ENCODE assay signal across 17 cellular contexts in genomic region chr17:81302861-81303326, GRCh38. TPM values are rescaled to one million over a fixed set of nuclear protein-coding genes. Genes with fewer than 3 reads are reported as not detected.
A peak's percentile ranks its signal among the peaks of the same experiment; 100 is the strongest.
DNase-seq lines count a peak whose midpoint lies in the region; ATAC-seq and TF ChIP-seq lines count a peak whose summit lies in the region.
"Had no signal": no experiment of that assay in that cellular context is flagged by ENCODE, and none has a peak within 500 bp of the region (broad histone marks: within the 10 kb centered on the region; RNA-seq: fewer than 3 reads in every experiment).

No MANE protein-coding gene starts in this region.

- H3K4me1 ChIP-seq in GM23248 (ENCODE audit: insufficient read depth), result no peaks in the 10 kb centered on the region
- H3K4me1 ChIP-seq in hepatocyte (ENCODE audit: insufficient read depth), result no peaks in the 10 kb centered on the region
- H3K4me1 ChIP-seq: prostate gland had no signal

- H3K4me3 ChIP-seq in BJ (ENCODE audit: low read depth, low read length) (no peak overlapping the region), GM23248 (no peak overlapping the region), hepatocyte (no peak overlapping the region)
- H3K4me3 ChIP-seq: prostate gland had no signal

- WGBS in GM23248 (ENCODE audit: low coverage in 1 of 2, low lambda C conversion rate in 2 of 2, missing lambda C conversion rate in 2 of 2), 2 experiments, result 48 to 55% methylated on average over 14 to 15 of the region's 15 CpGs
- 65% methylated on average over 15 of the region's 15 CpGs for WGBS in hepatocyte (ENCODE audit: low lambda C conversion rate, missing lambda C conversion rate)

- DNase-seq in BJ (ENCODE audit: low read depth) (no peak), GM23248 (peak; percentile 44), SK-N-DZ (ENCODE audit: low spot score) (peak; percentile 64), hepatocyte (ENCODE audit: low spot score) (no peak), GM20000 (ENCODE audit: low spot score) (no peak)
- no peak for DNase-seq in stimulated activated CD8-positive, alpha-beta memory T cell treated with anti-CD3 and anti-CD28 coated beads, Interleukin-4, amount 100 ng/mL, for 48 hours
- DNase-seq: activated naive CD8-positive, alpha-beta T cell treated with anti-CD3 and anti-CD28 coated beads, Interleukin-2, amount 50 U/mL, for 24 hours; activated T-cell treated with anti-CD3 and anti-CD28 coated beads, Interleukin-2, amount 50 U/mL, for 48 hours; AML-193; central memory CD4-positive, alpha-beta T cell; effector memory CD8-positive, alpha-beta T cell; MM.1S; naive thymus-derived CD4-positive, alpha-beta T cell; NCI-H2081 treated with DMSO at 0.1 percent for 48 hours had no signal

- no peaks in the 10 kb centered on the region for H3K79me2 ChIP-seq in GM23248 (ENCODE audit: insufficient read depth)
- no peaks in the 10 kb centered on the region for H3K79me2 ChIP-seq in hepatocyte

- H3K9ac ChIP-seq in GM23248, result no peak overlapping the region

- H3K36me3 ChIP-seq in BJ (ENCODE audit: control insufficient read depth, insufficient read depth, low read length), result no peaks in the 10 kb centered on the region
- H3K36me3 ChIP-seq in GM23248 (ENCODE audit: low read depth), result no peaks in the 10 kb centered on the region
- H3K36me3 ChIP-seq in hepatocyte (replicated peaks; ENCODE audit: insufficient read depth, low read depth), result no peaks in the 10 kb centered on the region
- H3K36me3 ChIP-seq: prostate gland had no signal

- H3K4me2 ChIP-seq in GM23248 (ENCODE audit: unreplicated experiment), result no peak overlapping the region
- no peak overlapping the region for H3K4me2 ChIP-seq in hepatocyte

- H3F3A ChIP-seq in GM23248 (ENCODE audit: insufficient read depth), result no peaks in the 10 kb centered on the region

- CTCF ChIA-PET in BJ (lab: Yijun Ruan, JAX), result interaction anchor here (0.7 to 1.1 kb wide), 3 partner anchors 11 to 96 kb away, joined by 3 read pairs; no protein-coding TSS in a partner anchor

- ATAC-seq in HG02798 (IDR thresholded peaks at IDR 0.05; ENCODE audit: poor library complexity, unreplicated experiment), result no peak
- no peak for ATAC-seq in HG02870 (IDR thresholded peaks at IDR 0.05; ENCODE audit: unreplicated experiment)
- ATAC-seq: activated naive CD8-positive, alpha-beta T cell treated with anti-CD3 and anti-CD28 coated beads, Interleukin-2, amount 50 U/mL, for 24 hours; effector memory CD8-positive, alpha-beta T cell; naive thymus-derived CD4-positive, alpha-beta T cell had no signal

- in situ Hi-C loops in GM23248 (cut with MboI), result no loop called here

- H2AFZ ChIP-seq in GM23248 (no peak overlapping the region), hepatocyte (no peak overlapping the region)

- H3K9me2 ChIP-seq in GM23248 (ENCODE audit: insufficient read depth) (no peaks in the 10 kb centered on the region), hepatocyte (replicated peaks; ENCODE audit: insufficient read depth) (no peaks in the 10 kb centered on the region)

- H4K20me1 ChIP-seq in GM23248 (ENCODE audit: insufficient read depth) (no peaks in the 10 kb centered on the region), hepatocyte (ENCODE audit: insufficient read depth, poor library complexity, severe bottlenecking) (no peaks in the 10 kb centered on the region)

- TF ChIP-seq CTCF in BJ (IDR thresholded peaks at IDR 0.05; ENCODE audit: insufficient read depth, low read depth, low read length) (peak; percentile 15; the same call in 1 of the 2 replicates), hepatocyte (IDR thresholded peaks at IDR 0.05; ENCODE audit: poor library complexity) (peak; percentile 13), GM20000 (IDR thresholded peaks at IDR 0.05; ENCODE audit: extremely low read depth, missing control alignments) (no peak)

- no peaks in the 10 kb centered on the region for H3K27me3 ChIP-seq in BJ (ENCODE audit: control insufficient read depth, insufficient read depth, low read length)
- H3K27me3 ChIP-seq in GM23248 (replicated peaks; ENCODE audit: insufficient read depth), result no peaks in the 10 kb centered on the region
- no peaks in the 10 kb centered on the region for H3K27me3 ChIP-seq in hepatocyte

- H3K9me3 ChIP-seq in GM23248 (ENCODE audit: low read depth) (no peaks in the 10 kb centered on the region), hepatocyte (ENCODE audit: low read depth) (no peaks in the 10 kb centered on the region)
- H3K9me3 ChIP-seq: prostate gland had no signal

- POLR2A ChIA-PET in BJ (lab: Charles Lee), result no interaction called here

- H3K27ac ChIP-seq in GM23248, result no peak overlapping the region
- no peak overlapping the region for H3K27ac ChIP-seq in hepatocyte
- H3K27ac ChIP-seq: prostate gland had no signal

RNA-seq across cellular contexts. Expression of gene SLC38A10, which starts 7.8 kb away (rescaled TPM):
- polyA plus RNA-seq in BJ (2011; rRNA removed) (34.6 and 55.4 TPM in 2 replicates), GM23248 (2016; fragmentation: Nextera tagmentation; extraction: Ambion mirVana) (58.6 and 61.8 TPM in 2 replicates), hepatocyte (123 and 124 TPM in 2 replicates)
- polyA minus RNA-seq in BJ (2011; rRNA and poly(A)+ RNA removed), result 49.8 and 63.7 TPM in 2 replicates
- total RNA-seq in GM23248 (2014; rRNA removed; shearing (Covaris generic)), result 133 and 137 TPM in 2 replicates
- polyA plus RNA-seq in SK-N-DZ (2014; cell fraction: cytosol; rRNA removed), result 37.0 and 51.8 TPM in 2 replicates
- 68.3 and 105 TPM in 2 replicates for polyA plus RNA-seq in SK-N-DZ (2014; cell fraction: nucleus; rRNA removed)
- total RNA-seq in hepatocyte, result 71.3 and 91.4 TPM in 2 replicates

Comparison
In these comparisons a context has a peak if more than half of its experiments do, and no peak if none do; other contexts are left out.
1. DNase-seq: peak in GM23248 (single experiment) and SK-N-DZ (single experiment); none in BJ (single experiment), hepatocyte (single experiment), stimulated activated CD8-positive, alpha-beta memory T cell treated with anti-CD3 and anti-CD28 coated beads, Interleukin-4, amount 100 ng/mL, for 48 hours (single experiment) and GM20000 (single experiment).